Comparison of ENCODE assay signal across 1 cellular context in genomic region chr1:235043234-235043633, GRCh38.
TF ChIP-seq lines count a peak whose summit lies in the region.

No MANE protein-coding gene starts in this region.

TF ChIP-seq in GM12878, 131 proteins besides CTCF, POLR2A, EP300 and RAD21 (continued from another document):
- TF ChIP-seq, protein P1, sequence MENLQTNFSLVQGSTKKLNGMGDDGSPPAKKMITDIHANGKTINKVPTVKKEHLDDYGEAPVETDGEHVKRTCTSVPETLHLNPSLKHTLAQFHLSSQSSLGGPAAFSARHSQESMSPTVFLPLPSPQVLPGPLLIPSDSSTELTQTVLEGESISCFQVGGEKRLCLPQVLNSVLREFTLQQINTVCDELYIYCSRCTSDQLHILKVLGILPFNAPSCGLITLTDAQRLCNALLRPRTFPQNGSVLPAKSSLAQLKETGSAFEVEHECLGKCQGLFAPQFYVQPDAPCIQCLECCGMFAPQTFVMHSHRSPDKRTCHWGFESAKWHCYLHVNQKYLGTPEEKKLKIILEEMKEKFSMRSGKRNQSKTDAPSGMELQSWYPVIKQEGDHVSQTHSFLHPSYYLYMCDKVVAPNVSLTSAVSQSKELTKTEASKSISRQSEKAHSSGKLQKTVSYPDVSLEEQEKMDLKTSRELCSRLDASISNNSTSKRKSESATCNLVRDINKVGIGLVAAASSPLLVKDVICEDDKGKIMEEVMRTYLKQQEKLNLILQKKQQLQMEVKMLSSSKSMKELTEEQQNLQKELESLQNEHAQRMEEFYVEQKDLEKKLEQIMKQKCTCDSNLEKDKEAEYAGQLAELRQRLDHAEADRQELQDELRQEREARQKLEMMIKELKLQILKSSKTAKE (IDR thresholded peaks at IDR 0.05; ENCODE audit: low read depth, poor library complexity, severe bottlenecking), result no peak
- TF ChIP-seq SRF (IDR thresholded peaks at IDR 0.05; ENCODE audit: low read depth in 2 of 2, low read length in 2 of 2) (no peak), RELB (IDR thresholded peaks at IDR 0.05; ENCODE audit: low read depth) (peak; percentile 30; the same call in 1 of the 2 replicates), HDAC6 (IDR thresholded peaks at IDR 0.05; ENCODE audit: unreplicated experiment) (no peak), RFX5 (IDR thresholded peaks at IDR 0.05; ENCODE audit: low read depth, low read length) (no peak), IKZF1 (conservative IDR thresholded peaks at IDR 0.05) (peak; percentile 51; the same call in 1 of the 2 replicates), MEF2B (IDR thresholded peaks at IDR 0.05; ENCODE audit: partially characterized antibody, poor library complexity, severe bottlenecking) (peak; percentile 20), IKZF2 (IDR thresholded peaks at IDR 0.05) (peak; percentile 53 to 57; a peak in 1 of 4 replicates), SP1 (IDR thresholded peaks at IDR 0.05; ENCODE audit: low read depth, low read length) (no peak), RAD51 (IDR thresholded peaks at IDR 0.05) (0 out of 2 replicates have a peak, but pooled peaks have one; percentile 27), CUX1 (IDR thresholded peaks at IDR 0.05; ENCODE audit: insufficient replicate concordance, low read depth, low read length) (no peak), ZBED1 (IDR thresholded peaks at IDR 0.05; ENCODE audit: borderline replicate concordance) (no peak), NKRF (conservative IDR thresholded peaks at IDR 0.05) (no peak), TCF7 (IDR thresholded peaks at IDR 0.05; ENCODE audit: borderline replicate concordance) (no peak), TAF1 (IDR thresholded peaks at IDR 0.05; ENCODE audit: borderline replicate concordance, low read depth, low read length) (no peak), KDM1A (IDR thresholded peaks at IDR 0.05; ENCODE audit: borderline replicate concordance) (no peak), ZNF384 (IDR thresholded peaks at IDR 0.05; ENCODE audit: borderline replicate concordance, low read depth, low read length) (no peak), NR2C1 (IDR thresholded peaks at IDR 0.05) (no peak), ZNF24 (IDR thresholded peaks at IDR 0.05) (no peak), RBBP5 (conservative IDR thresholded peaks at IDR 0.05) (no peak), ZNF217 (IDR thresholded peaks at IDR 0.05) (no peak), NR2F1 (conservative IDR thresholded peaks at IDR 0.05) (no peak), BMI1 (IDR thresholded peaks at IDR 0.05; ENCODE audit: borderline replicate concordance) (no peak), MYB (IDR thresholded peaks at IDR 0.05; ENCODE audit: borderline replicate concordance, low read depth, low read length) (no peak), GATAD2B (conservative IDR thresholded peaks at IDR 0.05; ENCODE audit: low read depth) (no peak), SMAD1 (IDR thresholded peaks at IDR 0.05; ENCODE audit: low read depth, partially characterized antibody) (no peak), SMARCA5 (IDR thresholded peaks at IDR 0.05) (no peak), REST (IDR thresholded peaks at IDR 0.05; ENCODE audit: low read depth, low read length) (no peak), PML (IDR thresholded peaks at IDR 0.05; ENCODE audit: low read length) (no peak)
- TF ChIP-seq, protein P2, sequence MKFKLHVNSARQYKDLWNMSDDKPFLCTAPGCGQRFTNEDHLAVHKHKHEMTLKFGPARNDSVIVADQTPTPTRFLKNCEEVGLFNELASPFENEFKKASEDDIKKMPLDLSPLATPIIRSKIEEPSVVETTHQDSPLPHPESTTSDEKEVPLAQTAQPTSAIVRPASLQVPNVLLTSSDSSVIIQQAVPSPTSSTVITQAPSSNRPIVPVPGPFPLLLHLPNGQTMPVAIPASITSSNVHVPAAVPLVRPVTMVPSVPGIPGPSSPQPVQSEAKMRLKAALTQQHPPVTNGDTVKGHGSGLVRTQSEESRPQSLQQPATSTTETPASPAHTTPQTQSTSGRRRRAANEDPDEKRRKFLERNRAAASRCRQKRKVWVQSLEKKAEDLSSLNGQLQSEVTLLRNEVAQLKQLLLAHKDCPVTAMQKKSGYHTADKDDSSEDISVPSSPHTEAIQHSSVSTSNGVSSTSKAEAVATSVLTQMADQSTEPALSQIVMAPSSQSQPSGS (IDR thresholded peaks at IDR 0.05; ENCODE audit: low read length), result no peak
- TF ChIP-seq, protein P3, sequence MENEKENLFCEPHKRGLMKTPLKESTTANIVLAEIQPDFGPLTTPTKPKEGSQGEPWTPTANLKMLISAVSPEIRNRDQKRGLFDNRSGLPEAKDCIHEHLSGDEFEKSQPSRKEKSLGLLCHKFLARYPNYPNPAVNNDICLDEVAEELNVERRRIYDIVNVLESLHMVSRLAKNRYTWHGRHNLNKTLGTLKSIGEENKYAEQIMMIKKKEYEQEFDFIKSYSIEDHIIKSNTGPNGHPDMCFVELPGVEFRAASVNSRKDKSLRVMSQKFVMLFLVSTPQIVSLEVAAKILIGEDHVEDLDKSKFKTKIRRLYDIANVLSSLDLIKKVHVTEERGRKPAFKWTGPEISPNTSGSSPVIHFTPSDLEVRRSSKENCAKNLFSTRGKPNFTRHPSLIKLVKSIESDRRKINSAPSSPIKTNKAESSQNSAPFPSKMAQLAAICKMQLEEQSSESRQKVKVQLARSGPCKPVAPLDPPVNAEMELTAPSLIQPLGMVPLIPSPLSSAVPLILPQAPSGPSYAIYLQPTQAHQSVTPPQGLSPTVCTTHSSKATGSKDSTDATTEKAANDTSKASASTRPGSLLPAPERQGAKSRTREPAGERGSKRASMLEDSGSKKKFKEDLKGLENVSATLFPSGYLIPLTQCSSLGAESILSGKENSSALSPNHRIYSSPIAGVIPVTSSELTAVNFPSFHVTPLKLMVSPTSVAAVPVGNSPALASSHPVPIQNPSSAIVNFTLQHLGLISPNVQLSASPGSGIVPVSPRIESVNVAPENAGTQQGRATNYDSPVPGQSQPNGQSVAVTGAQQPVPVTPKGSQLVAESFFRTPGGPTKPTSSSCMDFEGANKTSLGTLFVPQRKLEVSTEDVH (IDR thresholded peaks at IDR 0.05; ENCODE audit: low read depth, partially characterized antibody), result no peak
